22 cellular contexts compared by ENCODE assay signal in the genomic region with DNA sequence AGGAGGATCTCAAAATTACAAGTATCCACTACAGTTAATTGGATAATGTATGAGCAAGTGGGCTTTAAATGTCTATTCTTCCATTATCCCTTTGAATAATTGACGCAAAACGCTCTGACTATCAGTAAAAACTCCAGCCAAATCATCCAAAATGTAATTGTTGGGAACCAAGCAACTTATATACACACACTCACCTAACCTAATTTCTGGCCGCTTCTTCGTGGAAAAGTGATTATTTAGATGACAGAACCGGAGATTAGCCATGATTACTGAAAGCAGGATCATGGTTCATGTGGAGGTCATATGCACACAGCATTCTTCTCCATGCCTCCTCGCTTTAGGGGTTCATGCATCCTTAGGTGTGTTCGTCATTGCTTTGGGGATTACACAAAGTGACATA.
"Had no signal": no experiment of that assay in that cellular context is flagged by ENCODE, and none has a peak within 500 bp of the region (broad histone marks: within the 10 kb centered on the region; RNA-seq: fewer than 3 reads in every experiment).

No MANE protein-coding gene starts in this region.

- H3K9me3 ChIP-seq: adrenal gland, body of pancreas, colonic mucosa, lower lobe of right lung, right lobe of liver, testis, transverse colon had no signal

- H3K4me3 ChIP-seq: adrenal gland, body of pancreas, colonic mucosa, left lung, lower lobe of right lung, right lobe of liver, testis, transverse colon had no signal

- H3K4me1 ChIP-seq: adrenal gland, body of pancreas, colonic mucosa, left lung, lower lobe of right lung, right lobe of liver, testis, transverse colon had no signal

- DNase-seq: activated CD4-positive, alpha-beta T cell treated with anti-CD3 and anti-CD28 coated beads for 4 hours; activated CD4-positive, alpha-beta T cell treated with anti-CD3 and anti-CD28 coated beads, Interleukin-2, amount 50 U/mL, for 4 hours; activated CD8-positive, alpha-beta memory T cell treated with anti-CD3 and anti-CD28 coated beads for 24 hours; activated effector memory CD4-positive, alpha-beta T cell treated with anti-CD3 and anti-CD28 coated beads, Interleukin-2, amount 50 U/mL, for 16 hours; activated naive CD4-positive, alpha-beta T cell treated with anti-CD3 and anti-CD28 coated beads for 36 hours; activated naive CD8-positive, alpha-beta T cell treated with anti-CD3 and anti-CD28 coated beads for 36 hours; adrenal gland; aorta; body of pancreas; cerebellar nuclear complex; colonic mucosa; effector CD8-positive, alpha-beta T cell; left lung; lower lobe of right lung; mesenchymal stem cell; posterior cingulate gyrus; right lobe of liver; stimulated activated CD4-positive, alpha-beta T cell treated with anti-CD3 and anti-CD28 coated beads, Interleukin-2, amount 100 ng/mL, for 48 hours; stimulated activated naive CD8-positive, alpha-beta T cell treated with anti-CD3 and anti-CD28 coated beads, Interleukin-15, Interleukin-2, amounts not matched to agents 100 U/mL and 50 U/mL, for 24 hours; testis; transverse colon had no signal

- H3K36me3 ChIP-seq: adrenal gland, colonic mucosa, left lung, lower lobe of right lung, right lobe of liver, transverse colon had no signal

- H3K27me3 ChIP-seq: adrenal gland, body of pancreas, colonic mucosa, left lung, right lobe of liver, testis, transverse colon had no signal

- ATAC-seq: body of pancreas; left lung; lower lobe of right lung; natural killer cell treated with Interleukin-12 subunit alpha and Interleukin-12 subunit beta and Interleukin-15 and Interleukin-18, amount 100 ng/mL, for 72 hours; right lobe of liver; stimulated activated naive CD8-positive, alpha-beta T cell treated with anti-CD3 and anti-CD28 coated beads, Interleukin-15, Interleukin-2, amounts not matched to agents 100 U/mL and 50 U/mL, for 24 hours had no signal
